Comparison of ENCODE assay signal across 8 cellular contexts in genomic region chr1:11691302-11691914, GRCh38. TPM values are rescaled to one million over a fixed set of nuclear protein-coding genes. Genes with fewer than 3 reads are reported as not detected.
A peak's percentile ranks its signal among the peaks of the same experiment; 100 is the strongest.
DNase-seq lines count a peak whose midpoint lies in the region; ATAC-seq and TF ChIP-seq lines count a peak whose summit lies in the region.
"Had no signal": no experiment of that assay in that cellular context is flagged by ENCODE, and none has a peak within 500 bp of the region (broad histone marks: within the 10 kb centered on the region; RNA-seq: fewer than 3 reads in every experiment).

DRAXIN (plus strand) TSS chr1:11691710; CDS start chr1:11706259, 14,549 bp downstream.

- H3K27ac Mint-ChIP-seq in osteocyte (ENCODE audit: unreplicated experiment) = no peak within 1 kb of the TSS

- no peak for ATAC-seq in HG02798 (IDR thresholded peaks at IDR 0.05; ENCODE audit: poor library complexity, unreplicated experiment)
- no peak for ATAC-seq in HG03460 (IDR thresholded peaks at IDR 0.05; ENCODE audit: unreplicated experiment)

- H3K9me3 Mint-ChIP-seq in osteocyte (ENCODE audit: unreplicated experiment) = no peaks in the 10 kb centered on the region

- peak within 1 kb of the TSS; percentile 94 for H3K4me3 ChIP-seq in H7 (ENCODE audit: insufficient read depth, low read depth, low read length)

- TF ChIP-seq CTCF in osteocyte (IDR thresholded peaks at IDR 0.05) = no peak

- H3K36me3 Mint-ChIP-seq in osteocyte (ENCODE audit: unreplicated experiment) = no peaks in the 10 kb centered on the region

- H3K4me3 Mint-ChIP-seq in osteocyte (ENCODE audit: unreplicated experiment) = peak within 1 kb of the TSS; percentile 69

- H3K4me1 Mint-ChIP-seq in osteocyte (ENCODE audit: unreplicated experiment) = peaks cover 21% of the 10 kb centered on the region

- H3K27me3 Mint-ChIP-seq in osteocyte (ENCODE audit: unreplicated experiment) = peaks cover 51% of the 10 kb centered on the region

- H3K27me3 ChIP-seq in H7 (ENCODE audit: control insufficient read depth, insufficient read depth, low read length) = peaks cover 7% of the 10 kb centered on the region

- H3K36me3 ChIP-seq in H7 (replicated peaks; ENCODE audit: control insufficient read depth, insufficient read depth, low read length) = no peaks in the 10 kb centered on the region; the same call in 1 of the 2 replicates

- peak; percentile 97 for DNase-seq in H7
- DNase-seq in NCI-H345 (lab: John Stamatoyannopoulos, UW) = peak; percentile 59
- DNase-seq in dermis blood vessel endothelial cell = peak; percentile 15
- DNase-seq in osteocyte (ENCODE audit: extremely low spot score, unreplicated experiment) = no peak
- DNase-seq in middle frontal gyrus (ENCODE audit: extremely low spot score, low spot score) = no peak
- DNase-seq: stimulated activated CD4-positive, alpha-beta T cell treated with anti-CD3 and anti-CD28 coated beads, Interleukin-12 subunit alpha, Interleukin-12 subunit beta, amount 100 ng/mL, for 4 hours had no signal

RNA-seq across cellular contexts. Expression of gene DRAXIN, which starts in this region (rescaled TPM):
- 52.4 and 60.1 TPM in 2 replicates for total RNA-seq in H7 (2014; rRNA removed; shearing (Covaris generic))
- total RNA-seq in dermis blood vessel endothelial cell (0.14 and 0.17 TPM in 2 replicates), osteocyte (0.10 and 0.21 TPM in 2 replicates)

Comparison
In these comparisons a context has a peak if more than half of its experiments do, and no peak if none do; other contexts are left out.
1. RNA of gene DRAXIN (total RNA-seq): 52.4 to 60.1 TPM in H7; 0.10 to 0.21 TPM in osteocyte and 0.14 to 0.17 TPM in dermis blood vessel endothelial cell; every median in the first group is over 10 times any median in the second.
2. Peak in DNase-seq in dermis blood vessel endothelial cell; RNA of the gene not detected or under 1 TPM.
3. DNase-seq: peak in H7 (single experiment) and NCI-H345 (single experiment); none in osteocyte (single experiment) and middle frontal gyrus (single experiment).